8 cellular contexts compared by ENCODE assay signal in genomic region chr6:33425668-33426577, GRCh38. TPM values are rescaled to one million over a fixed set of nuclear protein-coding genes. Genes with fewer than 3 reads are reported as not detected.
A peak's percentile ranks its signal among the peaks of the same experiment; 100 is the strongest.
DNase-seq lines count a peak whose midpoint lies in the region; ATAC-seq and TF ChIP-seq lines count a peak whose summit lies in the region.

No MANE protein-coding gene starts in this region.

- H3K9me3 Mint-ChIP-seq in activated naive CD4-positive, alpha-beta T cell treated with anti-CD3 and anti-CD28 coated beads, Interleukin-2, amount 50 U/mL, for 24 hours = no peaks in the 10 kb centered on the region

- H3F3A ChIP-seq in SK-N-SH (replicated peaks; ENCODE audit: insufficient read depth) = peaks cover 23% of the 10 kb centered on the region

- no peak for TF ChIP-seq EP300 in SK-N-SH (IDR thresholded peaks at IDR 0.05; ENCODE audit: borderline replicate concordance in 1 of 2, low read depth in 1 of 2, low read length in 1 of 2)

- no peaks in the 10 kb centered on the region for H3K36me3 Mint-ChIP-seq in activated naive CD4-positive, alpha-beta T cell treated with anti-CD3 and anti-CD28 coated beads, Interleukin-2, amount 50 U/mL, for 24 hours

- peak overlapping the region; percentile 75; the same call in 1 of the 2 replicates for H2AFZ ChIP-seq in SK-N-SH (ENCODE audit: low read depth)
- H2AFZ ChIP-seq in osteoblast (ENCODE audit: low read length) = peak overlapping the region; percentile 76

- H3K27ac ChIP-seq in SK-N-SH (ENCODE audit: low read depth in 2 of 2, low read length in 1 of 2) (peak overlapping the region; percentile 89 to 90), osteoblast (ENCODE audit: low read depth, low read length) (peak overlapping the region; percentile 76), thoracic aorta (peak overlapping the region; percentile 66 to 86)

- H3K4me1 ChIP-seq in SK-N-SH (ENCODE audit: control insufficient read depth in 1 of 2, insufficient read depth in 2 of 2, low read depth in 1 of 2, low read length in 1 of 2) = peaks cover 25 to 48% of the 10 kb centered on the region in 2 experiments
- H3K4me1 ChIP-seq in osteoblast (ENCODE audit: insufficient read depth, low read length) = peaks cover 41% of the 10 kb centered on the region
- peaks cover 24 to 49% of the 10 kb centered on the region in 2 donors for H3K4me1 ChIP-seq in thoracic aorta (ENCODE audit: control insufficient read depth in 1 of 2, low read depth in 2 of 2)

- in situ Hi-C loops in GM18951 (cut with MboI; ENCODE audit: low sequenced_read_pairs, unreplicated experiment) = no loop called here

- ATAC-seq in thoracic aorta (ENCODE audit: insufficient number of reproducible peaks, low FRiP score, low read depth) = peak; percentile 75

- H3K79me2 ChIP-seq in SK-N-SH (ENCODE audit: insufficient read depth) = peaks cover 33% of the 10 kb centered on the region
- H3K79me2 ChIP-seq in osteoblast (ENCODE audit: insufficient read depth, low read length) = peaks cover 66% of the 10 kb centered on the region

- DNase-seq in AG08396 (ENCODE audit: low spot score) = peak; percentile 86
- DNase-seq in Kasumi-1 (lab: John Stamatoyannopoulos, UW) = peak; percentile 84 to 86
- peak; percentile 94 for DNase-seq in SK-N-SH
- DNase-seq in globus pallidus (ENCODE audit: low spot score) = peak; percentile 82
- DNase-seq in osteoblast (ENCODE audit: insufficient read length, low spot score, missing footprints) = peak; percentile 99
- DNase-seq in thoracic aorta (ENCODE audit: low spot score) = peak; percentile 64

- H3K27ac Mint-ChIP-seq in activated naive CD4-positive, alpha-beta T cell treated with anti-CD3 and anti-CD28 coated beads, Interleukin-2, amount 50 U/mL, for 24 hours = peak overlapping the region; percentile 83

- H3K4me2 ChIP-seq in SK-N-SH (peak overlapping the region; percentile 93), osteoblast (ENCODE audit: insufficient read depth, low read length) (peak overlapping the region; percentile 96)

- peaks cover 83% of the 10 kb centered on the region for H3K4me1 Mint-ChIP-seq in activated naive CD4-positive, alpha-beta T cell treated with anti-CD3 and anti-CD28 coated beads, Interleukin-2, amount 50 U/mL, for 24 hours

- POLR2A ChIA-PET in SK-N-SH (lab: Yijun Ruan, JAX) = interaction anchor here (0.6 to 1.3 kb wide), 3 partner anchors 28 to 185 kb away, joined by 3 read pairs; partner anchors contain the start of genes B3GALT4 and ZBTB9

- 2% methylated on average over 28 of the region's 43 CpGs for WGBS in SK-N-SH (ENCODE audit: low lambda C conversion rate)

- no peaks in the 10 kb centered on the region; the same call in 1 of the 2 replicates for H4K20me1 ChIP-seq in SK-N-SH (ENCODE audit: insufficient read depth)
- peaks cover 26% of the 10 kb centered on the region for H4K20me1 ChIP-seq in osteoblast (ENCODE audit: insufficient read depth, low read length)

- TF ChIP-seq POLR2A in GM18951 (IDR thresholded peaks at IDR 0.05; ENCODE audit: extremely low read depth, insufficient read depth, insufficient read length) = peak; percentile 74

- H3K4me3 ChIP-seq in SK-N-SH (ENCODE audit: low read depth in 2 of 2, low read length in 1 of 2) (peak overlapping the region; percentile 54 to 72), osteoblast (ENCODE audit: insufficient read depth, low read length) (peak overlapping the region; percentile 77), thoracic aorta (peak overlapping the region; percentile 69)

- H3K9ac ChIP-seq in SK-N-SH = peak overlapping the region; percentile 89

- H3K36me3 ChIP-seq in SK-N-SH (replicated peaks in 1 of 2; ENCODE audit: control insufficient read depth in 1 of 2, insufficient read depth in 2 of 2, low read length in 1 of 2) (no peaks in the 10 kb centered on the region), osteoblast (ENCODE audit: insufficient read depth, low read length) (peaks cover 6% of the 10 kb centered on the region), thoracic aorta (no peaks in the 10 kb centered on the region)

- peak; percentile 65 for TF ChIP-seq RAD21 in SK-N-SH (IDR thresholded peaks at IDR 0.05; ENCODE audit: low read length)

- no peaks in the 10 kb centered on the region for H3K9me2 ChIP-seq in SK-N-SH

- H3K4me3 Mint-ChIP-seq in activated naive CD4-positive, alpha-beta T cell treated with anti-CD3 and anti-CD28 coated beads, Interleukin-2, amount 50 U/mL, for 24 hours = peak overlapping the region; percentile 92

- CTCF ChIA-PET in SK-N-SH (lab: Yijun Ruan, JAX) = interaction anchor here (0.5 to 2.7 kb wide), 27 partner anchors 8 to 164 kb away, joined by 3 to 22 read pairs (median 4); partner anchors contain the start of genes B3GALT4, CUTA, PFDN6 and WDR46

- no peaks in the 10 kb centered on the region for H3K27me3 ChIP-seq in SK-N-SH (ENCODE audit: insufficient read depth)
- H3K27me3 ChIP-seq in osteoblast (ENCODE audit: insufficient read depth, low read length) = no peaks in the 10 kb centered on the region
- no peaks in the 10 kb centered on the region for H3K27me3 ChIP-seq in thoracic aorta (replicated peaks; ENCODE audit: insufficient read depth)

- H3K9me3 ChIP-seq in SK-N-SH (no peaks in the 10 kb centered on the region), osteoblast (ENCODE audit: low read depth, low read length) (no peaks in the 10 kb centered on the region), thoracic aorta (no peaks in the 10 kb centered on the region)

- no peaks in the 10 kb centered on the region for H3K27me3 Mint-ChIP-seq in activated naive CD4-positive, alpha-beta T cell treated with anti-CD3 and anti-CD28 coated beads, Interleukin-2, amount 50 U/mL, for 24 hours

- TF ChIP-seq CTCF in SK-N-SH (IDR thresholded peaks at IDR 0.05) = peak; percentile 71
- TF ChIP-seq CTCF in osteoblast (IDR thresholded peaks at IDR 0.05; ENCODE audit: extremely low read depth, low read depth, low read length) = peak; percentile 49
- peak; percentile 53 for TF ChIP-seq CTCF in thoracic aorta (IDR thresholded peaks at IDR 0.05)

TF ChIP-seq in SK-N-SH, 30 proteins besides CTCF, POLR2A, EP300 and RAD21 (continues in another document):
- TF ChIP-seq PBX3 (IDR thresholded peaks at IDR 0.05) = 0 out of 2 replicates have a peak, but pooled peaks have one; percentile 18
- TF ChIP-seq REST (IDR thresholded peaks at IDR 0.05; ENCODE audit: low read depth, low read length) = no peak; the same call in 1 of the 2 replicates

RNA-seq across cellular contexts. Expression of gene SYNGAP1, which starts 6.1 kb away (rescaled TPM):
- polyA plus RNA-seq in SK-N-SH (2012; rRNA removed) = 5.9 and 8.8 TPM in 2 replicates
- polyA plus RNA-seq in SK-N-SH (2012; cell fraction: cytosol; rRNA removed) = 3.2 and 3.9 TPM in 2 replicates
- 38.1 and 40.3 TPM in 2 replicates for polyA plus RNA-seq in SK-N-SH (2012; cell fraction: nucleus; rRNA removed)
- total RNA-seq in osteoblast (6.9 and 8.8 TPM in 2 replicates), thoracic aorta (10 to 100 TPM; 16.2 to 24.6 TPM)

RNA-seq across cellular contexts. Expression of gene CUTA, which starts 8.0 kb away (rescaled TPM):
- polyA plus RNA-seq in SK-N-SH (2012; rRNA removed) = 349 and 444 TPM in 2 replicates
- 337 and 359 TPM in 2 replicates for polyA plus RNA-seq in SK-N-SH (2012; cell fraction: cytosol; rRNA removed)
- 318 and 652 TPM in 2 replicates for polyA plus RNA-seq in SK-N-SH (2012; cell fraction: nucleus; rRNA removed)
- total RNA-seq in osteoblast (89.3 and 122 TPM in 2 replicates), thoracic aorta (100 to 1,000 TPM in 1 of 2 donors, 10 to 100 TPM in 1; 60.3 to 207 TPM)

RNA-seq across cellular contexts. Expression of gene PHF1, which starts 15.1 kb away (rescaled TPM):
- 48.7 and 59.0 TPM in 2 replicates for polyA plus RNA-seq in SK-N-SH (2012; rRNA removed)
- polyA plus RNA-seq in SK-N-SH (2012; cell fraction: cytosol; rRNA removed) = 17.7 and 25.5 TPM in 2 replicates
- 250 and 323 TPM in 2 replicates for polyA plus RNA-seq in SK-N-SH (2012; cell fraction: nucleus; rRNA removed)
- total RNA-seq in osteoblast = 25.9 and 30.8 TPM in 2 replicates
- total RNA-seq in thoracic aorta = 100 to 1,000 TPM in 1 of 2 donors, 10 to 100 TPM in 1; 82.0 to 104 TPM

RNA-seq across cellular contexts. Expression of gene ZBTB9, which starts 28.5 kb away (rescaled TPM):
- polyA plus RNA-seq in SK-N-SH (2012; rRNA removed) = 5.7 and 5.9 TPM in 2 replicates
- 4.4 and 5.3 TPM in 2 replicates for polyA plus RNA-seq in SK-N-SH (2012; cell fraction: cytosol; rRNA removed)
- polyA plus RNA-seq in SK-N-SH (2012; cell fraction: nucleus; rRNA removed) = 17.4 and 20.9 TPM in 2 replicates
- total RNA-seq in osteoblast (4.1 and 4.7 TPM in 2 replicates), thoracic aorta (1 to 10 TPM; 1.1 to 7.1 TPM)

RNA-seq across cellular contexts. Expression of gene KIFC1, which starts 34.3 kb away (rescaled TPM):
- polyA plus RNA-seq in SK-N-SH (2012; rRNA removed) = 29.6 and 35.9 TPM in 2 replicates
- polyA plus RNA-seq in SK-N-SH (2012; cell fraction: cytosol; rRNA removed) = 13.6 and 23.2 TPM in 2 replicates
- polyA plus RNA-seq in SK-N-SH (2012; cell fraction: nucleus; rRNA removed) = 40.0 and 48.8 TPM in 2 replicates
- 3.2 and 4.0 TPM in 2 replicates for total RNA-seq in osteoblast
- under 1 TPM; 0.81 to 0.85 TPM for total RNA-seq in thoracic aorta

Comparison
In these comparisons a context has a peak if more than half of its experiments do, and no peak if none do; other contexts are left out.
1. Peak in every context shown above with its lines: DNase-seq, ATAC-seq, H3K4me3 ChIP-seq and H3K27ac ChIP-seq.